ENCODE assay signal across 18 cellular contexts in genomic region chr7:70721500-70721899, GRCh38.
A peak's percentile ranks its signal among the peaks of the same experiment; 100 is the strongest.
DNase-seq lines count a peak whose midpoint lies in the region; ATAC-seq, FAIRE-seq and TF ChIP-seq lines count a peak whose summit lies in the region.
"Had no signal": no experiment of that assay in that cellular context is flagged by ENCODE, and none has a peak within 500 bp of the region (broad histone marks: within the 10 kb centered on the region; RNA-seq: fewer than 3 reads in every experiment).

No MANE protein-coding gene starts in this region.

- no peak for TF ChIP-seq CTCF in chondrocyte (IDR thresholded peaks at IDR 0.05)

- H3K4me3 Mint-ChIP-seq in activated T-cell treated with anti-CD3 and anti-CD28 coated beads, Interleukin-2, amount 50 U/mL, for 72 hours, result peak overlapping the region in 1 of 2 donors; percentile 60
- no peak overlapping the region for H3K4me3 Mint-ChIP-seq in chondrocyte (ENCODE audit: unreplicated experiment)
- no peak overlapping the region for H3K4me3 Mint-ChIP-seq in naive thymus-derived CD8-positive, alpha-beta T cell
- H3K4me3 Mint-ChIP-seq: CD14-positive monocyte, HFFc6 had no signal

- no peak for DNase-seq in activated T-cell treated with anti-CD3 and anti-CD28 coated beads, Interleukin-2, amount 50 U/mL, for 72 hours
- DNase-seq in activated T-cell treated with anti-CD3 and anti-CD28 coated beads for 4 hours, result no peak
- no peak for DNase-seq in chondrocyte (ENCODE audit: low spot score)
- DNase-seq in left lobe of liver (ENCODE audit: low spot score), result no peak
- no peak for DNase-seq in urothelium cell line (ENCODE audit: low spot score)
- no peak for DNase-seq in naive thymus-derived CD8-positive, alpha-beta T cell
- DNase-seq in AG20443 (ENCODE audit: low spot score), result no peak
- DNase-seq: CD4-positive, alpha-beta memory T cell; DMS153; DMS79; GDM1; GOT3; H7; HFFc6 had no signal

- no peaks in the 10 kb centered on the region for H3K36me3 Mint-ChIP-seq in activated T-cell treated with anti-CD3 and anti-CD28 coated beads, Interleukin-2, amount 50 U/mL, for 72 hours (ENCODE audit: insufficient read depth in 2 of 2)
- H3K36me3 Mint-ChIP-seq in chondrocyte (ENCODE audit: low read depth), result no peaks in the 10 kb centered on the region
- peaks cover 0 to 1% (median 0%) of the 10 kb centered on the region in 3 donors for H3K36me3 Mint-ChIP-seq in naive thymus-derived CD8-positive, alpha-beta T cell
- H3K36me3 Mint-ChIP-seq: CD14-positive monocyte had no signal

- peak overlapping the region; percentile 38 for H3K27ac Mint-ChIP-seq in activated T-cell treated with anti-CD3 and anti-CD28 coated beads, Interleukin-2, amount 50 U/mL, for 72 hours
- peak overlapping the region; percentile 30 for H3K27ac Mint-ChIP-seq in chondrocyte (ENCODE audit: unreplicated experiment)
- no peak overlapping the region for H3K27ac Mint-ChIP-seq in naive thymus-derived CD8-positive, alpha-beta T cell
- H3K27ac Mint-ChIP-seq: CD14-positive monocyte, HFFc6 had no signal

- no peaks in the 10 kb centered on the region for H3K27me3 Mint-ChIP-seq in activated T-cell treated with anti-CD3 and anti-CD28 coated beads, Interleukin-2, amount 50 U/mL, for 72 hours (ENCODE audit: low read depth)
- H3K27me3 Mint-ChIP-seq in chondrocyte (ENCODE audit: low read depth), result no peaks in the 10 kb centered on the region
- peaks cover 0 to 15% (median 0%) of the 10 kb centered on the region in 5 donors for H3K27me3 Mint-ChIP-seq in naive thymus-derived CD8-positive, alpha-beta T cell
- H3K27me3 Mint-ChIP-seq: CD4-positive, alpha-beta memory T cell had no signal

- H3K9me3 Mint-ChIP-seq in activated T-cell treated with anti-CD3 and anti-CD28 coated beads, Interleukin-2, amount 50 U/mL, for 72 hours, result no peaks in the 10 kb centered on the region
- no peaks in the 10 kb centered on the region for H3K9me3 Mint-ChIP-seq in chondrocyte (ENCODE audit: low read depth)
- H3K9me3 Mint-ChIP-seq in naive thymus-derived CD8-positive, alpha-beta T cell, result no peaks in the 10 kb centered on the region
- H3K9me3 Mint-ChIP-seq: CD14-positive monocyte had no signal

- ATAC-seq in activated T-cell treated with anti-CD3 and anti-CD28 coated beads, Interleukin-2, amount 50 U/mL, for 72 hours (replicated peaks in 1 of 2), result no peak
- peak; percentile 81 for ATAC-seq in left lobe of liver
- ATAC-seq in naive thymus-derived CD8-positive, alpha-beta T cell, result no peak
- ATAC-seq: A549, HCT116 had no signal

- FAIRE-seq in urothelium cell line (lab: Jason Lieb, UNC), result peak; percentile 46
- FAIRE-seq: A549, HTR-8/SVneo had no signal

- H3K4me1 Mint-ChIP-seq in activated T-cell treated with anti-CD3 and anti-CD28 coated beads, Interleukin-2, amount 50 U/mL, for 72 hours (ENCODE audit: low read depth), result peaks cover 9% of the 10 kb centered on the region
- peaks cover 22% of the 10 kb centered on the region for H3K4me1 Mint-ChIP-seq in chondrocyte (ENCODE audit: low read depth)
- peaks cover 6 to 25% (median 9%) of the 10 kb centered on the region in 4 donors for H3K4me1 Mint-ChIP-seq in naive thymus-derived CD8-positive, alpha-beta T cell

- POLR2A ChIA-PET in naive thymus-derived CD8-positive, alpha-beta T cell (lab: Charles Lee), result no interaction called here

Comparison
In these comparisons a context has a peak if more than half of its experiments do, and no peak if none do; other contexts are left out.
1. H3K27ac Mint-ChIP-seq: peak in activated T-cell treated with anti-CD3 and anti-CD28 coated beads, Interleukin-2, amount 50 U/mL, for 72 hours (single experiment) and chondrocyte (single experiment); none in naive thymus-derived CD8-positive, alpha-beta T cell (0 of 10).